Comparison of ENCODE assay signal across 9 cellular contexts in the genomic region with DNA sequence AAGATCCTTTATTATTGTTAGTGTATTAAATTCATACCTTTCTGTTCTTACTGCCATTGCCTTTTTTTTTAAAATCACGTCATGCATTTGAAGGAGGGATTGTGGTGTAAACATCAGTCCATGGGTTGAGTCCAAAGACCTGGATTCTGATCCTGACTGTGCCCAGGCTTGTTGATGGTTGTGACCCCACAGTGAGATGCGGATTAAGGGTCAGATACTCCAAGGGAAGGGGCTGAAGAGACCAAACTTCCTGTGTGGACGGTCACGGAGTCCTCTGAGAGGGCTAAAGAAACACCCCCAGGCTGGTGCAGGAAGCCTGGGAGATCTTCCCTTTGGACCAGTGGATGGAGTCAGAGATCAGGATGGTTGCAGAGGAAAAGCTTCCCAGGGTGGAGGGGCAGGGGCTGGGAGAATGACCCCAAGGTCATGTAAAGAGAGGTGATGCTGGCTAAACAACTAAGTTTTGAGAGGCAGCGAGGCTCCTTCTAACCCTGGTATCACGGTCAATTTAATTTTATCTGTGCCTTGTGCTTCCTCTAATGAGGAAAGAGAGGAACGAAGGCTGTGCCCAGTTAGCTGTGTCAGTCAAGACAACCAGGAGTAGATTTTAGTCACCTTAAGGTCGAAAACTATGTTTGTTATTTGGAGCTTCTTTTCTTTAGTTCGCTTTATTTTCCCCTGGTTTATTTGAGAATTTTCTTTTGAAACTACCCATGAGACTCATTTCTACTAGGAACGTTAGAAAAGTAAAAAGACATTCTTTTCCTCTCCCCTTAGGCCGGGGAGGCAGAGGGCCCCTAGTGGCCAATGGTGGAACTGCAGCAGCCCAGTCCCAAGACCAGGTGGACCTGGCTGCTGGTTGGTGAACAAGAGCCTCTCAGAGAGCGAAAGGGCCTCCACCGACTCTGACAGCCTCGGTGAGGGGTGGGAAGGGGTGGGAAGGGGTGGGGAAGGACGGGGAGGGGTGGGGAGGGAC. TPM values are rescaled to one million over a fixed set of nuclear protein-coding genes. Genes with fewer than 3 reads are reported as not detected.
DNase-seq lines count a peak whose midpoint lies in the region; TF ChIP-seq lines count a peak whose summit lies in the region.
"Had no signal": no experiment of that assay in that cellular context is flagged by ENCODE, and none has a peak within 500 bp of the region (broad histone marks: within the 10 kb centered on the region; RNA-seq: fewer than 3 reads in every experiment).

No MANE protein-coding gene starts in this region.

- no peaks in the 10 kb centered on the region for H3K27me3 ChIP-seq in neutrophil

- H3K9me3 ChIP-seq in neutrophil: no peaks in the 10 kb centered on the region

- H3K36me3 ChIP-seq in neutrophil: no peaks in the 10 kb centered on the region

- DNase-seq in ELF-1 (ENCODE audit: low read depth, low spot score) (peak; percentile 93), GOT3 (lab: John Stamatoyannopoulos, UW) (peak; percentile 88), RWPE1 (ENCODE audit: low spot score) (peak; percentile 90), fibroblast of the aortic adventitia (ENCODE audit: low read depth) (peak; percentile 83), superior temporal gyrus (ENCODE audit: extremely low spot score) (peak; percentile 87)
- peak; percentile 70 to 85 for DNase-seq in activated T-helper 1 cell treated with anti-CD3 and anti-CD28 coated beads, Interleukin-2, amount 50 U/mL, for 16 hours (ENCODE audit: low read depth in 1 of 2, low spot score in 1 of 2)

- CTCF ChIA-PET in RWPE1 (lab: Yijun Ruan, JAX): interaction anchor here (0.6 to 1.6 kb wide), 14 partner anchors 9 to 1699 kb away, joined by 3 to 6 read pairs (median 4); a partner anchor contains a TSS

- H3K27ac ChIP-seq in RWPE1 (no peak overlapping the region), neutrophil (peak overlapping the region; percentile 56)

- H3K4me3 ChIP-seq in fibroblast of the aortic adventitia (ENCODE audit: low read depth, low read length) (no peak overlapping the region), neutrophil (ENCODE audit: low read depth in 1 of 2, low read length in 1 of 2) (no peak overlapping the region)
- H3K4me3 ChIP-seq: skin epidermis had no signal

- POLR2A ChIA-PET in RWPE1 (lab: Yijun Ruan, JAX; ENCODE audit: low non-redundant PET): no interaction called here

- TF ChIP-seq CTCF in LNCAP (IDR thresholded peaks at IDR 0.05) (peak; percentile 99), RWPE1 (conservative IDR thresholded peaks at IDR 0.05; ENCODE audit: low read depth) (peak; percentile 94), fibroblast of the aortic adventitia (IDR thresholded peaks at IDR 0.05; ENCODE audit: insufficient read depth, low read length) (peak; percentile 100), neutrophil (IDR thresholded peaks at IDR 0.05) (peak; percentile 95)

- peaks cover 4 to 6% of the 10 kb centered on the region in 2 experiments for H3K4me1 ChIP-seq in neutrophil (ENCODE audit: control insufficient read depth in 1 of 2, insufficient read depth in 1 of 2, low read depth in 1 of 2, low read length in 1 of 2)

RNA-seq across cellular contexts. Expression of a gene that starts 8.7 kb away (rescaled TPM):
- 7.0 and 12.3 TPM in 2 replicates for total RNA-seq in fibroblast of the aortic adventitia (ENCODE audit: low replicate concordance)

RNA-seq across cellular contexts. Expression of a gene that starts 33.3 kb away (rescaled TPM):
- 30.7 and 41.7 TPM in 2 replicates for total RNA-seq in fibroblast of the aortic adventitia (ENCODE audit: low replicate concordance)
